ENCODE assay signal across 8 cellular contexts in genomic region chr14:68139466-68140110, GRCh38.
DNase-seq lines count a peak whose midpoint lies in the region; ATAC-seq and TF ChIP-seq lines count a peak whose summit lies in the region.

No MANE protein-coding gene starts in this region.

- TSS peak; percentile 76 for BruUV-seq in mammary epithelial cell (replicated peaks; lab: Mats Ljungman, UMichigan)

- H3K4me1 ChIP-seq in right atrium auricular region (peaks cover 0 to 55% of the 10 kb centered on the region in 2 donors), mammary epithelial cell (ENCODE audit: insufficient read depth, low read length) (peaks cover 79% of the 10 kb centered on the region), uterus (peaks cover 26 to 37% of the 10 kb centered on the region in 2 donors)

- H3K4me3 Mint-ChIP-seq in nephron = peak overlapping the region in 1 of 3 experiments; percentile 8

- no peaks in the 10 kb centered on the region for H3K9me3 ChIP-seq in right atrium auricular region
- no peaks in the 10 kb centered on the region for H3K9me3 ChIP-seq in mammary epithelial cell (replicated peaks; ENCODE audit: insufficient read depth, low read length)
- H3K9me3 ChIP-seq in uterus = no peaks in the 10 kb centered on the region

- H3K27me3 ChIP-seq in right atrium auricular region (no peaks in the 10 kb centered on the region), mammary epithelial cell (ENCODE audit: insufficient read depth, low read length) (no peaks in the 10 kb centered on the region), uterus (no peaks in the 10 kb centered on the region)

- no peak for TF ChIP-seq POLR2A in uterus (IDR thresholded peaks at IDR 0.05)

- TF ChIP-seq CTCF in right atrium auricular region (IDR thresholded peaks at IDR 0.05) (no peak), mammary epithelial cell (conservative IDR thresholded peaks at IDR 0.05 in 1 of 2, IDR thresholded peaks at IDR 0.05 in 1 of 2; ENCODE audit: extremely low read depth in 1 of 2, insufficient read depth in 1 of 2, low read depth in 1 of 2, low read length in 2 of 2) (no peak), nephron (IDR thresholded peaks at IDR 0.05; ENCODE audit: unreplicated experiment in 3 of 3) (no peak), uterus (IDR thresholded peaks at IDR 0.05) (no peak)

- no peak overlapping the region for H2AFZ ChIP-seq in mammary epithelial cell (ENCODE audit: low read depth, low read length)

- H3K9me3 Mint-ChIP-seq in nephron = peaks cover 3% of the 10 kb centered on the region

- dilution Hi-C loops in mammary epithelial cell (cut with HindIII; ENCODE audit: low sequenced_read_pairs) = loop anchor here (5.0 kb wide), 1 partner anchor 53 kb away; no protein-coding TSS in a partner anchor

- H3K27ac Mint-ChIP-seq in nephron = peak overlapping the region; percentile 98

- DNase-seq in right atrium auricular region (ENCODE audit: low spot score) = no peak
- no peak for DNase-seq in left cardiac atrium
- DNase-seq in mammary epithelial cell = no peak
- no peak for DNase-seq in uterus
- DNase-seq in germinal center (ENCODE audit: low spot score) = no peak

- H3K79me2 ChIP-seq in mammary epithelial cell (ENCODE audit: insufficient read depth, low read length) = no peaks in the 10 kb centered on the region

- ATAC-seq in left cardiac atrium (no peak), GM21515 (IDR thresholded peaks at IDR 0.05; ENCODE audit: unreplicated experiment) (no peak), GM19463 (IDR thresholded peaks at IDR 0.05; ENCODE audit: unreplicated experiment) (no peak)

- no peaks in the 10 kb centered on the region for H3K36me3 ChIP-seq in right atrium auricular region
- H3K36me3 ChIP-seq in mammary epithelial cell (ENCODE audit: insufficient read depth, low read length) = no peaks in the 10 kb centered on the region
- H3K36me3 ChIP-seq in uterus = no peaks in the 10 kb centered on the region

- peak overlapping the region; percentile 62 for H3K4me2 ChIP-seq in mammary epithelial cell (ENCODE audit: insufficient read depth, low read depth, low read length)

- 30% methylated on average over 4 of the region's 5 CpGs for WGBS in mammary epithelial cell (ENCODE audit: low coverage, missing lambda C conversion rate)

- H3K9ac ChIP-seq in mammary epithelial cell (ENCODE audit: insufficient read depth, low read length) = peak overlapping the region; percentile 69

- no peak overlapping the region for H3K4me3 ChIP-seq in right atrium auricular region
- no peak overlapping the region for H3K4me3 ChIP-seq in mammary epithelial cell (replicated peaks in 1 of 3; ENCODE audit: insufficient read depth in 1 of 3, low read depth in 2 of 3, low read length in 3 of 3)
- H3K4me3 ChIP-seq in uterus = no peak overlapping the region

- H3K4me1 Mint-ChIP-seq in nephron = peaks cover 75% of the 10 kb centered on the region

- intact Hi-C loops in left cardiac atrium (cut with DNase I) = loop anchor here in 1 of 2 donors (5.0 kb wide), 1 partner anchor 108 kb away; no protein-coding TSS in a partner anchor
- intact Hi-C loops in mammary epithelial cell (cut with micrococcal nuclease) = loop anchor here (2.0 to 10.0 kb wide), 9 partner anchors 51 to 805 kb away; no protein-coding TSS in a partner anchor
- intact Hi-C loops in uterus (cut with DNase I; ENCODE audit: low total_unique reads) = no loop called here

- no peaks in the 10 kb centered on the region for H4K20me1 ChIP-seq in mammary epithelial cell (ENCODE audit: insufficient read depth, low read length)

- no peaks in the 10 kb centered on the region for H3K36me3 Mint-ChIP-seq in nephron (ENCODE audit: low read depth)

- CTCF ChIA-PET in mammary epithelial cell (lab: Charles Lee; ENCODE audit: low non-redundant PET) = no interaction called here

- H3K27ac ChIP-seq in right atrium auricular region (peak overlapping the region; percentile 54 to 68), mammary epithelial cell (ENCODE audit: insufficient read depth, low read depth, low read length) (peak overlapping the region; percentile 99), uterus (peak overlapping the region; percentile 92 to 96)

- in situ Hi-C loops in mammary epithelial cell (cut with MboI; ENCODE audit: low sequenced_read_pairs in 2 of 2) = no loop called here

- no peaks in the 10 kb centered on the region for H3K27me3 Mint-ChIP-seq in nephron (ENCODE audit: low read depth)
